In the genomic region with DNA sequence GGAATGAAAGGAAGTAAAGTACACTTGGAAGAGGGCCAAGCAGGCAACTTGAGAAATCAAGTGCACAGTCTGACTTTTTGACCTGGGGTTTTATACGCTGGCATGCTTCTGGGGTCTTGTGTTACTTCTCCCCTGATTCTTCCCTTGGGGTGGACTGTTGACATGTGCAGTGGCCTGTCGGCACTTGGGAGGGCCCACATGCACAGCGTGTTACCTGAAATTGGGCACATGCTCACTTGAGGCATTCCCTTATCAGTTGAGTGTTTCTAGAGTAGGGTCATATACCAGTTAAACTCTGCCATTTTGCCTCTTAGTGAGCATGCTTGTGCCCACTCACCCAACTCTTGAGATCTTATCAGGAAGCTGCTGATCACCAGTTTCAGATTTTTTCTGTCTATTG, we compare ENCODE assay signal across 22 cellular contexts.
"Had no signal": no experiment of that assay in that cellular context is flagged by ENCODE, and none has a peak within 500 bp of the region (broad histone marks: within the 10 kb centered on the region; RNA-seq: fewer than 3 reads in every experiment).

No MANE protein-coding gene starts in this region.

- H3K27ac Mint-ChIP-seq: naive thymus-derived CD4-positive, alpha-beta T cell; stimulated activated memory B cell treated with anti-CD40 and anti-IgM and Interleukin-4, amounts not matched to agents 10 μg/mL and 1 μg/mL and 100 μg/mL, for 72 hours; stimulated activated naive CD8-positive, alpha-beta T cell treated with anti-CD3 and anti-CD28 coated beads, Interleukin-15, Interleukin-2, amounts not matched to agents 100 ng/mL and 50 ng/mL, for 24 hours had no signal

- H3K9me3 Mint-ChIP-seq: nephron progenitor cell had no signal

- ATAC-seq: left cardiac atrium; left ventricle myocardium superior; naive thymus-derived CD4-positive, alpha-beta T cell; psoas muscle; sciatic nerve; stimulated activated memory B cell treated with anti-CD40 and anti-IgM and Interleukin-4, amounts not matched to agents 10 μg/mL and 1 μg/mL and 100 μg/mL, for 72 hours had no signal

- H3K27ac ChIP-seq: coronary artery, hepatocyte, psoas muscle, spleen, transverse colon had no signal

- H3K27me3 Mint-ChIP-seq: stimulated activated memory B cell treated with anti-CD40 and anti-IgM and Interleukin-4, amounts not matched to agents 10 μg/mL and 1 μg/mL and 100 μg/mL, for 72 hours; stimulated activated naive CD8-positive, alpha-beta T cell treated with anti-CD3 and anti-CD28 coated beads, Interleukin-15, Interleukin-2, amounts not matched to agents 100 ng/mL and 50 ng/mL, for 24 hours had no signal

- H3K4me1 ChIP-seq: psoas muscle, spleen, transverse colon had no signal

- DNase-seq: effector CD8-positive, alpha-beta T cell; foreskin melanocyte; head of caudate nucleus; kidney; left cardiac atrium; left ventricle myocardium superior; mammary epithelial cell; naive thymus-derived CD4-positive, alpha-beta T cell; nephron progenitor cell; psoas muscle; retina; spleen; stimulated activated CD4-positive, alpha-beta T cell treated with anti-CD3 and anti-CD28 coated beads, Interleukin-15, amount 100 ng/mL, for 24 hours; stimulated activated CD4-positive, alpha-beta T cell treated with anti-CD3 and anti-CD28 coated beads, Interleukin-1b, Interleukin-23, amount 100 ng/mL, for 48 hours; stimulated activated CD4-positive, alpha-beta T cell treated with anti-CD3 and anti-CD28 coated beads, Interleukin-4, amount 100 ng/mL, for 24 hours; transverse colon had no signal

- FAIRE-seq: kidney, urothelium cell line had no signal

- H3K9me3 ChIP-seq: psoas muscle, transverse colon had no signal

- H3K4me3 ChIP-seq: coronary artery, hepatocyte, psoas muscle, spleen, transverse colon had no signal

- H3K27me3 ChIP-seq: hepatocyte, spleen, transverse colon had no signal

- H3K4me1 Mint-ChIP-seq: naive thymus-derived CD4-positive, alpha-beta T cell; stimulated activated memory B cell treated with anti-CD40 and anti-IgM and Interleukin-4, amounts not matched to agents 10 μg/mL and 1 μg/mL and 100 μg/mL, for 72 hours had no signal

- H3K4me3 Mint-ChIP-seq: naive thymus-derived CD4-positive, alpha-beta T cell; nephron progenitor cell; stimulated activated memory B cell treated with anti-CD40 and anti-IgM and Interleukin-4, amounts not matched to agents 10 μg/mL and 1 μg/mL and 100 μg/mL, for 72 hours; stimulated activated naive CD8-positive, alpha-beta T cell treated with anti-CD3 and anti-CD28 coated beads, Interleukin-15, Interleukin-2, amounts not matched to agents 100 ng/mL and 50 ng/mL, for 24 hours had no signal

- H3K36me3 ChIP-seq: spleen, transverse colon had no signal

- H3K36me3 Mint-ChIP-seq: stimulated activated memory B cell treated with anti-CD40 and anti-IgM and Interleukin-4, amounts not matched to agents 10 μg/mL and 1 μg/mL and 100 μg/mL, for 72 hours had no signal
